In genomic region chr11:122721964-122722266, GRCh38 we compare ENCODE assay signal across 11 cellular contexts.
DNase-seq lines count a peak whose midpoint lies in the region; ATAC-seq and TF ChIP-seq lines count a peak whose summit lies in the region.
"Had no signal": no experiment of that assay in that cellular context is flagged by ENCODE, and none has a peak within 500 bp of the region (broad histone marks: within the 10 kb centered on the region; RNA-seq: fewer than 3 reads in every experiment).

No MANE protein-coding gene starts in this region.

- no peaks in the 10 kb centered on the region for H3K9me3 ChIP-seq in Panc1 (ENCODE audit: control insufficient read depth, insufficient read depth, low read depth, low read length)

- TF ChIP-seq CTCF in Panc1 (IDR thresholded peaks at IDR 0.05) (no peak), choroid plexus epithelial cell (conservative IDR thresholded peaks at IDR 0.05; ENCODE audit: low read depth, low read length) (no peak), coronary artery (IDR thresholded peaks at IDR 0.05) (no peak)

- POLR2A ChIA-PET in Panc1 (lab: Charles Lee): no interaction called here

- H3K27ac ChIP-seq in Panc1 (ENCODE audit: low read length): no peak overlapping the region
- H3K27ac ChIP-seq in coronary artery: no peak overlapping the region

- no peaks in the 10 kb centered on the region for H3K4me1 ChIP-seq in Panc1 (ENCODE audit: control insufficient read depth, insufficient read depth, low read length)

- no peak for DNase-seq in T-helper 2 cell treated with Interferon-gamma antibody and Interleukin-4, amounts not matched to agents 5 μg/mL and 100 μg/mL, for 36 hours (ENCODE audit: low spot score)
- no peak for DNase-seq in T-helper 2 cell
- no peak for DNase-seq in Panc1 (ENCODE audit: low read depth, low spot score)
- DNase-seq in choroid plexus epithelial cell (ENCODE audit: low read depth): peak; percentile 97
- peak; percentile 88 for DNase-seq in skeletal muscle cell (ENCODE audit: low read depth)
- DNase-seq in coronary artery (ENCODE audit: low spot score): no peak
- DNase-seq: 8988T, islet precursor cell, MV-4-11 had no signal

- peaks cover 13% of the 10 kb centered on the region for H3K27me3 Mint-ChIP-seq in T-helper 2 cell treated with Interferon-gamma antibody and Interleukin-4, amounts not matched to agents 5 μg/mL and 100 μg/mL, for 36 hours (ENCODE audit: low read depth)

- ATAC-seq in Panc1 (peak; percentile 18; the same call in 1 of the 2 replicates), GM21367 (IDR thresholded peaks at IDR 0.05; ENCODE audit: unreplicated experiment) (no peak), GM18907 (IDR thresholded peaks at IDR 0.05; ENCODE audit: unreplicated experiment) (no peak)

- no peaks in the 10 kb centered on the region for H3K27me3 ChIP-seq in Panc1 (ENCODE audit: control insufficient read depth, insufficient read depth, low read length)

- BruUV-seq in Panc1 (replicated peaks; lab: Mats Ljungman, UMichigan): no TSS peak

- peaks cover 6% of the 10 kb centered on the region for H3K36me3 Mint-ChIP-seq in T-helper 2 cell treated with Interferon-gamma antibody and Interleukin-4, amounts not matched to agents 5 μg/mL and 100 μg/mL, for 36 hours (ENCODE audit: low read depth)

- H3K36me3 ChIP-seq in Panc1 (ENCODE audit: control insufficient read depth, insufficient read depth, low read length): no peaks in the 10 kb centered on the region

- H3K9me3 Mint-ChIP-seq in T-helper 2 cell treated with Interferon-gamma antibody and Interleukin-4, amounts not matched to agents 5 μg/mL and 100 μg/mL, for 36 hours: no peaks in the 10 kb centered on the region

- intact Hi-C loops in Panc1 (cut with micrococcal nuclease; ENCODE audit: unreplicated experiment): no loop called here

- H3K27ac Mint-ChIP-seq in T-helper 2 cell treated with Interferon-gamma antibody and Interleukin-4, amounts not matched to agents 5 μg/mL and 100 μg/mL, for 36 hours: peak overlapping the region; percentile 32

- H3K4me3 ChIP-seq in Panc1 (ENCODE audit: low read depth in 2 of 2, low read length in 2 of 2): no peak overlapping the region
- no peak overlapping the region for H3K4me3 ChIP-seq in choroid plexus epithelial cell (ENCODE audit: low read depth, low read length)
- no peak overlapping the region for H3K4me3 ChIP-seq in skeletal muscle cell (ENCODE audit: low read depth, low read length)
- H3K4me3 ChIP-seq in coronary artery: no peak overlapping the region

- H3K4me3 Mint-ChIP-seq in T-helper 2 cell treated with Interferon-gamma antibody and Interleukin-4, amounts not matched to agents 5 μg/mL and 100 μg/mL, for 36 hours: peak overlapping the region; percentile 6

- in situ Hi-C loops in Panc1 (cut with HindIII; ENCODE audit: low pct_unique_long_range_greater_than_20kb, low sequenced_read_pairs): no loop called here

- H3K4me1 Mint-ChIP-seq in T-helper 2 cell treated with Interferon-gamma antibody and Interleukin-4, amounts not matched to agents 5 μg/mL and 100 μg/mL, for 36 hours (ENCODE audit: low read depth): peaks cover 59% of the 10 kb centered on the region

- CTCF ChIA-PET in Panc1 (lab: Charles Lee): interaction anchor here (1.0 kb wide), 1 partner anchor 41 kb away, joined by 3 read pairs; no protein-coding TSS in a partner anchor

Comparison
In these comparisons a context has a peak if more than half of its experiments do, and no peak if none do; other contexts are left out.
1. DNase-seq: peak in choroid plexus epithelial cell (single experiment) and skeletal muscle cell (single experiment); none in T-helper 2 cell treated with Interferon-gamma antibody and Interleukin-4, amounts not matched to agents 5 μg/mL and 100 μg/mL, for 36 hours (single experiment), T-helper 2 cell (0 of 5), Panc1 (single experiment) and coronary artery (single experiment).